ENCODE assay signal across 32 cellular contexts in genomic region chr3:16671690-16672089, GRCh38.
"Had no signal": no experiment of that assay in that cellular context is flagged by ENCODE, and none has a peak within 500 bp of the region (broad histone marks: within the 10 kb centered on the region; RNA-seq: fewer than 3 reads in every experiment).

No MANE protein-coding gene starts in this region.

- H3K79me2 ChIP-seq: parathyroid adenoma had no signal

- H3K4me2 ChIP-seq: smooth muscle cell had no signal

- ATAC-seq: activated T-helper 17 cell treated with anti-CD3 and anti-CD28 coated beads, Interleukin-2, amount 50 U/mL, for 72 hours; effector memory CD8-positive, alpha-beta T cell; gastroesophageal sphincter; heart left ventricle; left cardiac atrium; psoas muscle; stimulated activated naive B cell treated with anti-CD40 and anti-IgM and Interleukin-4, amounts not matched to agents 10 μg/mL and 1 μg/mL and 100 μg/mL, for 72 hours had no signal

- H3K9ac ChIP-seq: parathyroid adenoma had no signal

- DNase-seq: activated CD4-positive, alpha-beta memory T cell treated with anti-CD3 and anti-CD28 coated beads for 36 hours; activated CD4-positive, alpha-beta T cell treated with anti-CD3 and anti-CD28 coated beads for 48 hours; activated CD8-positive, alpha-beta memory T cell treated with anti-CD3 and anti-CD28 coated beads, Interleukin-2, amount 50 U/mL, for 48 hours; activated gamma-delta T cell treated with Interleukin-2 at 50 U/mL for 16 hours; activated naive CD4-positive, alpha-beta T cell treated with anti-CD3 and anti-CD28 coated beads, Interleukin-2, amount 50 U/mL, for 16 hours; activated T-cell treated with anti-CD3 and anti-CD28 coated beads, Interleukin-2, amount 50 U/mL, for 24 hours; amniotic stem cell; brain microvascular endothelial cell; dorsolateral prefrontal cortex; effector memory CD8-positive, alpha-beta T cell; heart left ventricle; hypothalamus; left cardiac atrium; mammary epithelial cell; naive B cell; occipital lobe; psoas muscle; stimulated activated CD4-positive, alpha-beta T cell treated with anti-CD3 and anti-CD28 coated beads, Interleukin-15, amount 100 ng/mL, for 24 hours; stimulated activated CD4-positive, alpha-beta T cell treated with anti-CD3 and anti-CD28 coated beads, Interleukin-2, amount 100 ng/mL, for 24 hours; stimulated activated naive B cell treated with anti-CD40 and anti-IgM and Interleukin-4, amounts not matched to agents 10 μg/mL and 1 μg/mL and 100 μg/mL, for 72 hours; stomach; thyroid gland; upper lobe of left lung had no signal

- H3K4me3 ChIP-seq: coronary artery, dorsolateral prefrontal cortex, gastroesophageal sphincter, heart left ventricle, psoas muscle, smooth muscle cell, stomach, thyroid gland, upper lobe of left lung, vagina had no signal

- FAIRE-seq: astrocyte, endothelial cell of umbilical vein, keratinocyte had no signal

- H3K4me1 ChIP-seq: gastroesophageal sphincter, heart left ventricle, parathyroid adenoma, stomach, thyroid gland, upper lobe of left lung, vagina had no signal

- H3K9me3 ChIP-seq: gastroesophageal sphincter, psoas muscle, thyroid gland, upper lobe of left lung, vagina had no signal

- H2AFZ ChIP-seq: parathyroid adenoma had no signal

- H3K27me3 ChIP-seq: brain microvascular endothelial cell, dorsolateral prefrontal cortex, gastroesophageal sphincter, heart left ventricle, stomach, thyroid gland, upper lobe of left lung, vagina had no signal

- H3K27ac ChIP-seq: brain microvascular endothelial cell, coronary artery, dorsolateral prefrontal cortex, gastroesophageal sphincter, heart left ventricle, parathyroid adenoma, psoas muscle, stomach, thyroid gland, upper lobe of left lung, vagina had no signal

- H3K36me3 ChIP-seq: brain microvascular endothelial cell, gastroesophageal sphincter, heart left ventricle, stomach, thyroid gland, upper lobe of left lung, vagina had no signal
